ENCODE assay signal across 1 cellular context in genomic region chr22:36352775-36353507, GRCh38.
TF ChIP-seq lines count a peak whose summit lies in the region.

No MANE protein-coding gene starts in this region.

TF ChIP-seq in HepG2, 621 proteins besides CTCF, POLR2A, EP300 and RAD21 (continued from another document and continues in another):
- TF ChIP-seq ATF6 (CRISPR knock-in tag; conservative IDR thresholded peaks at IDR 0.05) (no peak), ATM (IDR thresholded peaks at IDR 0.05; ENCODE audit: borderline replicate concordance) (no peak), ZNF33B (CRISPR knock-in tag; IDR thresholded peaks at IDR 0.05) (no peak), NPAS2 (CRISPR knock-in tag; IDR thresholded peaks at IDR 0.05; ENCODE audit: borderline replicate concordance) (no peak), KDM5B (CRISPR knock-in tag; IDR thresholded peaks at IDR 0.05; ENCODE audit: borderline replicate concordance) (no peak), ZNF138 (CRISPR knock-in tag; IDR thresholded peaks at IDR 0.05; ENCODE audit: low read depth) (no peak), ZFP37 (CRISPR knock-in tag; IDR thresholded peaks at IDR 0.05; ENCODE audit: borderline replicate concordance) (no peak), YEATS2 (CRISPR knock-in tag; IDR thresholded peaks at IDR 0.05; ENCODE audit: borderline replicate concordance) (no peak), MAFG (CRISPR knock-in tag; IDR thresholded peaks at IDR 0.05) (no peak), ZBTB7A (CRISPR knock-in tag; IDR thresholded peaks at IDR 0.05) (0 out of 2 replicates have a peak, but pooled peaks have one; percentile 9), SALL2 (CRISPR knock-in tag; IDR thresholded peaks at IDR 0.05) (no peak), ARID4A (CRISPR knock-in tag; IDR thresholded peaks at IDR 0.05; ENCODE audit: borderline replicate concordance) (peak; percentile 10; the same call in 1 of the 2 replicates), RXRA (CRISPR knock-in tag; IDR thresholded peaks at IDR 0.05) (peak; percentile 66; the same call in 1 of the 2 replicates), HDAC2 (CRISPR knock-in tag; IDR thresholded peaks at IDR 0.05) (peak; percentile 85), ZNF780A (CRISPR knock-in tag; IDR thresholded peaks at IDR 0.05) (no peak), SRSF9 (IDR thresholded peaks at IDR 0.05; ENCODE audit: borderline replicate concordance, insufficient read depth, low read depth, low read length, poor library complexity, severe bottlenecking) (no peak), SCMH1 (CRISPR knock-in tag; IDR thresholded peaks at IDR 0.05; ENCODE audit: borderline replicate concordance) (no peak), RXRB (CRISPR knock-in tag; IDR thresholded peaks at IDR 0.05; ENCODE audit: borderline replicate concordance) (peak; percentile 89), NFE2L2 (IDR thresholded peaks at IDR 0.05; ENCODE audit: low read length) (no peak), PRMT3 (CRISPR knock-in tag; IDR thresholded peaks at IDR 0.05; ENCODE audit: borderline replicate concordance, low read depth) (no peak), ZSCAN29 (CRISPR knock-in tag; conservative IDR thresholded peaks at IDR 0.05) (no peak), ZNF407 (CRISPR knock-in tag; IDR thresholded peaks at IDR 0.05; ENCODE audit: not compliant biosample characterization) (no peak), ATF1 (CRISPR knock-in tag; IDR thresholded peaks at IDR 0.05) (no peak), ZNF431 (CRISPR knock-in tag; IDR thresholded peaks at IDR 0.05; ENCODE audit: borderline replicate concordance, low read depth) (0 out of 2 replicates have a peak, but pooled peaks have one; percentile 49), SOX6 (IDR thresholded peaks at IDR 0.05) (no peak), SOX6 (CRISPR knock-in tag; IDR thresholded peaks at IDR 0.05) (peak; percentile 52), ZNF34 (CRISPR knock-in tag; IDR thresholded peaks at IDR 0.05; ENCODE audit: borderline replicate concordance) (no peak), ZNF512 (CRISPR knock-in tag; IDR thresholded peaks at IDR 0.05) (no peak), MIER3 (CRISPR knock-in tag; IDR thresholded peaks at IDR 0.05; ENCODE audit: borderline replicate concordance) (0 out of 2 replicates have a peak, but pooled peaks have one; percentile 25)
- TF ChIP-seq, protein P1, sequence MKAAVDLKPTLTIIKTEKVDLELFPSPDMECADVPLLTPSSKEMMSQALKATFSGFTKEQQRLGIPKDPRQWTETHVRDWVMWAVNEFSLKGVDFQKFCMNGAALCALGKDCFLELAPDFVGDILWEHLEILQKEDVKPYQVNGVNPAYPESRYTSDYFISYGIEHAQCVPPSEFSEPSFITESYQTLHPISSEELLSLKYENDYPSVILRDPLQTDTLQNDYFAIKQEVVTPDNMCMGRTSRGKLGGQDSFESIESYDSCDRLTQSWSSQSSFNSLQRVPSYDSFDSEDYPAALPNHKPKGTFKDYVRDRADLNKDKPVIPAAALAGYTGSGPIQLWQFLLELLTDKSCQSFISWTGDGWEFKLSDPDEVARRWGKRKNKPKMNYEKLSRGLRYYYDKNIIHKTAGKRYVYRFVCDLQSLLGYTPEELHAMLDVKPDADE (CRISPR knock-in tag; IDR thresholded peaks at IDR 0.05), result no peak
- TF ChIP-seq, protein P2, sequence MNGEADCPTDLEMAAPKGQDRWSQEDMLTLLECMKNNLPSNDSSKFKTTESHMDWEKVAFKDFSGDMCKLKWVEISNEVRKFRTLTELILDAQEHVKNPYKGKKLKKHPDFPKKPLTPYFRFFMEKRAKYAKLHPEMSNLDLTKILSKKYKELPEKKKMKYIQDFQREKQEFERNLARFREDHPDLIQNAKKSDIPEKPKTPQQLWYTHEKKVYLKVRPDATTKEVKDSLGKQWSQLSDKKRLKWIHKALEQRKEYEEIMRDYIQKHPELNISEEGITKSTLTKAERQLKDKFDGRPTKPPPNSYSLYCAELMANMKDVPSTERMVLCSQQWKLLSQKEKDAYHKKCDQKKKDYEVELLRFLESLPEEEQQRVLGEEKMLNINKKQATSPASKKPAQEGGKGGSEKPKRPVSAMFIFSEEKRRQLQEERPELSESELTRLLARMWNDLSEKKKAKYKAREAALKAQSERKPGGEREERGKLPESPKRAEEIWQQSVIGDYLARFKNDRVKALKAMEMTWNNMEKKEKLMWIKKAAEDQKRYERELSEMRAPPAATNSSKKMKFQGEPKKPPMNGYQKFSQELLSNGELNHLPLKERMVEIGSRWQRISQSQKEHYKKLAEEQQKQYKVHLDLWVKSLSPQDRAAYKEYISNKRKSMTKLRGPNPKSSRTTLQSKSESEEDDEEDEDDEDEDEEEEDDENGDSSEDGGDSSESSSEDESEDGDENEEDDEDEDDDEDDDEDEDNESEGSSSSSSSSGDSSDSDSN (CRISPR knock-in tag; IDR thresholded peaks at IDR 0.05), result no peak
- TF ChIP-seq, protein P3, sequence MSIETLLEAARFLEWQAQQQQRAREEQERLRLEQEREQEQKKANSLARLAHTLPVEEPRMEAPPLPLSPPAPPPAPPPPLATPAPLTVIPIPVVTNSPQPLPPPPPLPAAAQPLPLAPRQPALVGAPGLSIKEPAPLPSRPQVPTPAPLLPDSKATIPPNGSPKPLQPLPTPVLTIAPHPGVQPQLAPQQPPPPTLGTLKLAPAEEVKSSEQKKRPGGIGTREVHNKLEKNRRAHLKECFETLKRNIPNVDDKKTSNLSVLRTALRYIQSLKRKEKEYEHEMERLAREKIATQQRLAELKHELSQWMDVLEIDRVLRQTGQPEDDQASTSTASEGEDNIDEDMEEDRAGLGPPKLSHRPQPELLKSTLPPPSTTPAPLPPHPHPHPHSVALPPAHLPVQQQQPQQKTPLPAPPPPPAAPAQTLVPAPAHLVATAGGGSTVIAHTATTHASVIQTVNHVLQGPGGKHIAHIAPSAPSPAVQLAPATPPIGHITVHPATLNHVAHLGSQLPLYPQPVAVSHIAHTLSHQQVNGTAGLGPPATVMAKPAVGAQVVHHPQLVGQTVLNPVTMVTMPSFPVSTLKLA (IDR thresholded peaks at IDR 0.05), result no peak
- TF ChIP-seq, protein P4, sequence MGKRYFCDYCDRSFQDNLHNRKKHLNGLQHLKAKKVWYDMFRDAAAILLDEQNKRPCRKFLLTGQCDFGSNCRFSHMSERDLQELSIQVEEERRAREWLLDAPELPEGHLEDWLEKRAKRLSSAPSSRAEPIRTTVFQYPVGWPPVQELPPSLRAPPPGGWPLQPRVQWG (CRISPR knock-in tag; IDR thresholded peaks at IDR 0.05; ENCODE audit: borderline replicate concordance, low read depth), result no peak
